In genomic region chr4:139039044-139039443, GRCh38 we compare ENCODE assay signal across 25 cellular contexts.
"Had no signal": no experiment of that assay in that cellular context is flagged by ENCODE, and none has a peak within 500 bp of the region (broad histone marks: within the 10 kb centered on the region; RNA-seq: fewer than 3 reads in every experiment).

No MANE protein-coding gene starts in this region.

- H3K27ac ChIP-seq: hepatocyte, left ventricle myocardium inferior, pancreas, prostate gland, skin epidermis, suprapubic skin, thoracic aorta, tibial artery, upper lobe of right lung had no signal

- H3K27me3 Mint-ChIP-seq: naive thymus-derived CD8-positive, alpha-beta T cell; stimulated activated naive B cell treated with anti-CD40 and anti-IgM and Interleukin-4, amounts not matched to agents 10 μg/mL and 1 μg/mL and 100 μg/mL, for 72 hours; stimulated activated naive CD8-positive, alpha-beta T cell treated with anti-CD3 and anti-CD28 coated beads, Interleukin-15, Interleukin-2, amounts not matched to agents 100 ng/mL and 50 ng/mL, for 24 hours had no signal

- H3K4me3 Mint-ChIP-seq: naive thymus-derived CD8-positive, alpha-beta T cell; stimulated activated naive B cell treated with anti-CD40 and anti-IgM and Interleukin-4, amounts not matched to agents 10 μg/mL and 1 μg/mL and 100 μg/mL, for 72 hours; stimulated activated naive CD8-positive, alpha-beta T cell treated with anti-CD3 and anti-CD28 coated beads, Interleukin-15, Interleukin-2, amounts not matched to agents 100 ng/mL and 50 ng/mL, for 24 hours had no signal

- ATAC-seq: mucosa of descending colon; naive thymus-derived CD8-positive, alpha-beta T cell; pancreas; right cardiac atrium; sciatic nerve; stimulated activated naive B cell treated with anti-CD40 and anti-IgM and Interleukin-4, amounts not matched to agents 10 μg/mL and 1 μg/mL and 100 μg/mL, for 72 hours; upper lobe of right lung had no signal

- H3K27me3 ChIP-seq: hepatocyte, pancreas, suprapubic skin, tibial artery, upper lobe of right lung had no signal

- DNase-seq: islet precursor cell; left ventricle myocardium inferior; midbrain; mucosa of descending colon; naive thymus-derived CD8-positive, alpha-beta T cell; nucleus accumbens; pancreas; posterior cingulate gyrus; retina; right cardiac atrium; stimulated activated CD4-positive, alpha-beta T cell treated with anti-CD3 and anti-CD28 coated beads, Interleukin-12 subunit alpha, Interleukin-12 subunit beta, amount 100 ng/mL, for 4 hours; stimulated activated CD4-positive, alpha-beta T cell treated with anti-CD3 and anti-CD28 coated beads, Interleukin-15, amount 100 ng/mL, for 24 hours; stimulated activated CD4-positive, alpha-beta T cell treated with anti-CD3 and anti-CD28 coated beads, Interleukin-2, amount 100 ng/mL, for 24 hours; stimulated activated CD4-positive, alpha-beta T cell treated with anti-CD3 and anti-CD28 coated beads, Interleukin-4, amount 100 ng/mL, for 1 hour; stimulated activated naive B cell treated with anti-CD40 and anti-IgM and Interleukin-4, amounts not matched to agents 10 μg/mL and 1 μg/mL and 100 μg/mL, for 72 hours; tibial artery; trophoblast cell; upper lobe of right lung had no signal

- H3K9me3 ChIP-seq: left ventricle myocardium inferior, mucosa of descending colon, pancreas, prostate gland, suprapubic skin, thoracic aorta, tibial artery, upper lobe of right lung had no signal

- H3K27ac Mint-ChIP-seq: stimulated activated naive CD8-positive, alpha-beta T cell treated with anti-CD3 and anti-CD28 coated beads, Interleukin-15, Interleukin-2, amounts not matched to agents 100 ng/mL and 50 ng/mL, for 24 hours had no signal

- H3K9me3 Mint-ChIP-seq: naive thymus-derived CD8-positive, alpha-beta T cell; stimulated activated naive B cell treated with anti-CD40 and anti-IgM and Interleukin-4, amounts not matched to agents 10 μg/mL and 1 μg/mL and 100 μg/mL, for 72 hours; stimulated activated naive CD8-positive, alpha-beta T cell treated with anti-CD3 and anti-CD28 coated beads, Interleukin-15, Interleukin-2, amounts not matched to agents 100 ng/mL and 50 ng/mL, for 24 hours had no signal
